Comparison of ENCODE assay signal across 9 cellular contexts in the genomic region with DNA sequence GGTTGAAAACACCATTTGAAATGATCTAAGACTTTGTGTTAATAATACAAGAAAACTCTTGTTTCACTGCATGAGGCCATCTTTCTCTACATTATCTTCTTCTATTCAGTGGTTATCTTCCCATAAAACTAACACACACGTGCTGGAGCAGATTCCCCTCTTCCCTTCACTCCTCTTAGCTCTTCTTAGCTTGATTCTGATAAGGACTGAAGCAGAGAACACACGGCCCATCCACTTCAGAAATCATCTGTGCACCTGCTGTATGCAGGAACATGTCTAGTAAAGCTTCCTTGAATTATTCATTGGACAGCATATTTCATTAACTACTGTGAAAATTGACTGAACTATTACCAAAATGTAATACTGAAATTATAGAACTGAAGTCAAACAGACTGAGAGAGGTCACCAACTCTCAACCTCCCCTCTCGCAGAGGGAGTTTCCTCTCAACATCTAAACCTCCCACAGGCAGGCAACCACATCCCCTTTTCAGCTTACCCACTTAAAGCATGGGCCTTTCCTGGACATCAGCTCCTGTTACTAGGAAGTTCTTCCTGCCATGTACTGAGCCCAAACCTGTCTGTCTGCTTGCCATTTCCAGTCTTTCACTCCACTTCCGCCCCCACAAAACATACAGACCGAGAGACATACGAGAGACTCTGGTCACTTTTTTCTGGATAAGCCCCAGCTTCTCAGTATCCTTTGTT.
DNase-seq lines count a peak whose midpoint lies in the region; ATAC-seq and TF ChIP-seq lines count a peak whose summit lies in the region.
"Had no signal": no experiment of that assay in that cellular context is flagged by ENCODE, and none has a peak within 500 bp of the region (broad histone marks: within the 10 kb centered on the region; RNA-seq: fewer than 3 reads in every experiment).

No MANE protein-coding gene starts in this region.

- H3K4me3 ChIP-seq in GM23338 (no peak overlapping the region), MM.1S (ENCODE audit: low read length) (no peak overlapping the region), gastroesophageal sphincter (no peak overlapping the region)
- H3K4me3 ChIP-seq: skin epidermis had no signal

- H3K9me3 ChIP-seq in MM.1S (replicated peaks; ENCODE audit: insufficient read depth, low read length) (no peaks in the 10 kb centered on the region), gastroesophageal sphincter (no peaks in the 10 kb centered on the region)

- ATAC-seq in GM18511 (IDR thresholded peaks at IDR 0.05; ENCODE audit: unreplicated experiment) (peak; percentile 96), GM23338 (no peak), gastroesophageal sphincter (no peak), left lobe of liver (no peak)
- ATAC-seq in effector memory CD8-positive, alpha-beta T cell (replicated peaks) = peak; percentile 92

- H2AFZ ChIP-seq in GM23338 = no peak overlapping the region
- no peak overlapping the region for H2AFZ ChIP-seq in MM.1S (ENCODE audit: low read length)

- TF ChIP-seq CTCF in GM23338 (conservative IDR thresholded peaks at IDR 0.05; ENCODE audit: low read depth in 2 of 2) (no peak), MM.1S (IDR thresholded peaks at IDR 0.05; ENCODE audit: low read length) (no peak), gastroesophageal sphincter (IDR thresholded peaks at IDR 0.05) (no peak), HFFc6 (IDR thresholded peaks at IDR 0.05) (no peak)

- H3K9ac ChIP-seq in MM.1S (ENCODE audit: low read length) = no peak overlapping the region

- H3F3A ChIP-seq in GM23338 (replicated peaks; ENCODE audit: low read depth) (no peaks in the 10 kb centered on the region; the same call in 1 of the 2 replicates), MM.1S (ENCODE audit: insufficient read depth, low read length) (0 out of 2 replicates have a peak, but pooled peaks cover 2% of the 10 kb centered on the region)

- H3K79me2 ChIP-seq in GM23338 (replicated peaks; ENCODE audit: insufficient read depth) (no peaks in the 10 kb centered on the region), MM.1S (ENCODE audit: low read length) (no peaks in the 10 kb centered on the region)

- peaks cover 40% of the 10 kb centered on the region for H3K4me1 ChIP-seq in GM23338 (ENCODE audit: insufficient read depth)
- H3K4me1 ChIP-seq in MM.1S (ENCODE audit: low read length) = peaks cover 9% of the 10 kb centered on the region
- H3K4me1 ChIP-seq in gastroesophageal sphincter = no peaks in the 10 kb centered on the region

- no peak overlapping the region for H3K27ac Mint-ChIP-seq in GM23338
- H3K27ac Mint-ChIP-seq in effector memory CD8-positive, alpha-beta T cell = peak overlapping the region; percentile 87 to 89
- no peak overlapping the region for H3K27ac Mint-ChIP-seq in HFFc6

- no peaks in the 10 kb centered on the region for H3K36me3 Mint-ChIP-seq in GM23338 (ENCODE audit: low read depth)
- no peaks in the 10 kb centered on the region for H3K36me3 Mint-ChIP-seq in effector memory CD8-positive, alpha-beta T cell (ENCODE audit: insufficient read depth)
- no peaks in the 10 kb centered on the region; the same call in 1 of the 2 replicates for H3K36me3 Mint-ChIP-seq in HFFc6 (ENCODE audit: low read depth)

- no peaks in the 10 kb centered on the region for H3K36me3 ChIP-seq in GM23338 (ENCODE audit: insufficient read depth)
- no peaks in the 10 kb centered on the region for H3K36me3 ChIP-seq in MM.1S (replicated peaks; ENCODE audit: insufficient read depth, low read length)
- H3K36me3 ChIP-seq in gastroesophageal sphincter = peaks cover 0 to 22% of the 10 kb centered on the region in 2 donors

- H3K9me2 ChIP-seq in GM23338 (ENCODE audit: insufficient read depth) = no peaks in the 10 kb centered on the region
- no peaks in the 10 kb centered on the region for H3K9me2 ChIP-seq in MM.1S (replicated peaks; ENCODE audit: insufficient read depth, low read length)

- H3K27me3 Mint-ChIP-seq in GM23338 (ENCODE audit: insufficient read depth, low read depth, poor library complexity) (peaks cover 14% of the 10 kb centered on the region), HFFc6 (ENCODE audit: insufficient read depth) (peaks cover 31% of the 10 kb centered on the region)
- H3K27me3 Mint-ChIP-seq in effector memory CD8-positive, alpha-beta T cell = no peaks in the 10 kb centered on the region

- H3K27ac ChIP-seq in GM23338 (ENCODE audit: low read depth) (no peak overlapping the region), MM.1S (ENCODE audit: low read length) (peak overlapping the region; percentile 53; the same call in 1 of the 2 replicates), gastroesophageal sphincter (no peak overlapping the region)

- H3K4me1 Mint-ChIP-seq in GM23338 = peaks cover 43% of the 10 kb centered on the region
- peaks cover 19% of the 10 kb centered on the region in 2 donors for H3K4me1 Mint-ChIP-seq in effector memory CD8-positive, alpha-beta T cell (ENCODE audit: low read depth in 2 of 2)
- H3K4me1 Mint-ChIP-seq in HFFc6 (ENCODE audit: low read depth) = peaks cover 8% of the 10 kb centered on the region

- no peak for TF ChIP-seq EP300 in gastroesophageal sphincter (IDR thresholded peaks at IDR 0.05)

- TF ChIP-seq POLR2A in gastroesophageal sphincter (IDR thresholded peaks at IDR 0.05) = no peak

- H4K20me1 ChIP-seq in GM23338 (replicated peaks; ENCODE audit: insufficient read depth) = no peaks in the 10 kb centered on the region
- H4K20me1 ChIP-seq in MM.1S (ENCODE audit: insufficient read depth, low read length) = no peaks in the 10 kb centered on the region

- H3K27me3 ChIP-seq in GM23338 (ENCODE audit: insufficient read depth) = peaks cover 36% of the 10 kb centered on the region
- H3K27me3 ChIP-seq in MM.1S (replicated peaks; ENCODE audit: insufficient read depth, low read length) = no peaks in the 10 kb centered on the region
- no peaks in the 10 kb centered on the region for H3K27me3 ChIP-seq in gastroesophageal sphincter

- H3K4me2 ChIP-seq in GM23338 (peak overlapping the region; percentile 68), MM.1S (ENCODE audit: low read depth, low read length) (peak overlapping the region; percentile 45; the same call in 1 of the 2 replicates)

- H3K9me3 Mint-ChIP-seq in GM23338 = peaks cover 2% of the 10 kb centered on the region; the same call in 1 of the 3 replicates
- peaks cover 0 to 2% of the 10 kb centered on the region in 2 donors for H3K9me3 Mint-ChIP-seq in effector memory CD8-positive, alpha-beta T cell
- no peaks in the 10 kb centered on the region for H3K9me3 Mint-ChIP-seq in HFFc6

- H3K4me3 Mint-ChIP-seq in GM23338 = no peak overlapping the region
- H3K4me3 Mint-ChIP-seq in effector memory CD8-positive, alpha-beta T cell = peak overlapping the region; percentile 28 to 58
- no peak overlapping the region for H3K4me3 Mint-ChIP-seq in HFFc6

- 70 to 71% methylated on average over 5 to 6 of the region's 6 CpGs for WGBS in gastroesophageal sphincter (ENCODE audit: low coverage in 1 of 2), 2 donors

- DNase-seq in GM23338 (ENCODE audit: low spot score) (no peak), MM.1S (peak; percentile 26), NCI-H1092 (lab: John Stamatoyannopoulos, UW) (no peak), left lobe of liver (ENCODE audit: low spot score) (no peak), HFFc6 (no peak)
- peak in 2 of 3 experiments; percentile 5 to 14 for DNase-seq in effector memory CD8-positive, alpha-beta T cell

TF ChIP-seq in GM23338, 12 proteins besides CTCF, POLR2A, EP300 and RAD21:
- TF ChIP-seq NANOG (IDR thresholded peaks at IDR 0.05; ENCODE audit: borderline replicate concordance) (no peak), EZH2 (IDR thresholded peaks at IDR 0.05; ENCODE audit: low read depth, unreplicated experiment) (no peak), POLR2AphosphoS5 (IDR thresholded peaks at IDR 0.05; ENCODE audit: low read depth) (no peak), JUNB (IDR thresholded peaks at IDR 0.05; ENCODE audit: unreplicated experiment) (no peak), ZNF331 (CRISPR knock-in tag; IDR thresholded peaks at IDR 0.05; ENCODE audit: low read depth) (no peak)
TF ChIP-seq in GM23338: peak in this region for 0.

Comparison
In these comparisons a context has a peak if more than half of its experiments do, and no peak if none do; other contexts are left out.
1. ATAC-seq: peak in GM18511 (single experiment) and effector memory CD8-positive, alpha-beta T cell (single experiment); none in GM23338 (single experiment), gastroesophageal sphincter (single experiment) and left lobe of liver (single experiment).
2. DNase-seq: peak in MM.1S (single experiment) and effector memory CD8-positive, alpha-beta T cell (2 of 3); none in GM23338 (single experiment), NCI-H1092 (single experiment), left lobe of liver (single experiment) and HFFc6 (single experiment).
3. H3K27ac Mint-ChIP-seq: peak in effector memory CD8-positive, alpha-beta T cell (2 of 2); none in GM23338 (single experiment) and HFFc6 (single experiment).
4. H3K4me3 Mint-ChIP-seq: peak in effector memory CD8-positive, alpha-beta T cell (2 of 2); none in GM23338 (single experiment) and HFFc6 (single experiment).